ENCODE assay signal across 20 cellular contexts in genomic region chr5:81019748-81020147, GRCh38.
"Had no signal": no experiment of that assay in that cellular context is flagged by ENCODE, and none has a peak within 500 bp of the region (broad histone marks: within the 10 kb centered on the region; RNA-seq: fewer than 3 reads in every experiment).

No MANE protein-coding gene starts in this region.

- H3K4me1 ChIP-seq: gastrocnemius medialis, right atrium auricular region had no signal

- DNase-seq: cortex of kidney; dorsolateral prefrontal cortex; effector memory CD4-positive, alpha-beta T cell; gastrocnemius medialis; heart right ventricle; hypothalamus; mucosa of descending colon; natural killer cell; posterior cingulate gyrus; sigmoid colon; stimulated activated CD4-positive, alpha-beta T cell treated with anti-CD3 and anti-CD28 coated beads, Interleukin-12 subunit alpha, Interleukin-12 subunit beta, amount 100 ng/mL, for 4 hours; stimulated activated naive CD4-positive, alpha-beta T cell treated with Interleukin-2 at 50 U/mL for 16 hours had no signal

- H3K27ac Mint-ChIP-seq: natural killer cell had no signal

- H3K36me3 Mint-ChIP-seq: natural killer cell had no signal

- H3K4me1 Mint-ChIP-seq: neural crest cell had no signal

- FAIRE-seq: endometrium, islet of Langerhans had no signal

- H3K36me3 ChIP-seq: gastrocnemius medialis, heart right ventricle, right atrium auricular region, sigmoid colon, tibial nerve had no signal

- H3K4me3 Mint-ChIP-seq: natural killer cell, neural crest cell had no signal

- H3K27me3 ChIP-seq: dorsolateral prefrontal cortex, gastrocnemius medialis, right atrium auricular region, sigmoid colon, tibial nerve had no signal

- H3K9me3 ChIP-seq: gastrocnemius medialis, heart right ventricle, mucosa of descending colon, right atrium auricular region, sigmoid colon, tibial nerve had no signal

- H3K4me3 ChIP-seq: dorsolateral prefrontal cortex, gastrocnemius medialis, heart right ventricle, mucosa of descending colon, right atrium auricular region, sigmoid colon, skin epidermis, tibial nerve had no signal

- H3K27ac ChIP-seq: gastrocnemius medialis, heart right ventricle, right atrium auricular region, sigmoid colon, skin epidermis, tibial nerve had no signal

- ATAC-seq: esophagus mucosa, gastrocnemius medialis, heart right ventricle, left lobe of liver, mucosa of descending colon, natural killer cell had no signal

- H3K9me3 Mint-ChIP-seq: natural killer cell, neural crest cell had no signal
